10 cellular contexts compared by ENCODE assay signal in the genomic region with DNA sequence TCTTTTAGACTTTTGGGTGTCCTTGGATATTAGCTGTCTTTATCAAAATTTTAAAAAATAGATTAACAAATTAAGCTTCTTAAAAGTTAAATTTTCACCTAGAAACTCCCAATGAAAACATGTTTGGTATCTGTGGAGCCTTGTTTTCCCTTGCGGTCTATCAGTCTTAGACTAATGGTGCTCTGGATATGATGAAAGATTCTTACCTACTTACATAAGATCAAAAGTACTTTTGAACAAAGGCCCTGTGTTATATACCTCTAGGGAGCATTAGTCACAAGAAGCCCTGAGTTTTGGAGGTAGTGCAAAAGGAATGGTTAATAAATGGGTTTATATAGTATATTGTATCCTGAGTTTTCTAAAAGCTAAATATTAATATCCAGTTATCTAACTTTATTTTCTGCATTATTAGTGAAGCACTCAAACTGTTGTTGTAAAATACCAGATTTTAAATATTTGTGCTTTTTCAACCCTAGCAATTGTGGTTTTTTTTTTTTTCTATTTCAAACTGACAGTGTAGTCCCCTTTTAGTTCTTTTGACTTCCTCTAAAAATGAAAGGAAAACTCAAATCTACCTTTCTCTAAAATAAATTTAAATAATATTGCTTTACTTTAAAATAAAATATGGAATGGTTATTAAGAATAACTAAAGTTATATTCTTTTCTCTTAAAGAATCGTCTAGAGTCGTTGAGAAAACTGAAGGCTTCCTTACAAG. TPM values are rescaled to one million over a fixed set of nuclear protein-coding genes. Genes with fewer than 3 reads are reported as not detected.
DNase-seq lines count a peak whose midpoint lies in the region; ATAC-seq and TF ChIP-seq lines count a peak whose summit lies in the region.
"Had no signal": no experiment of that assay in that cellular context is flagged by ENCODE, and none has a peak within 500 bp of the region (broad histone marks: within the 10 kb centered on the region; RNA-seq: fewer than 3 reads in every experiment).

No MANE protein-coding gene starts in this region.

- H3K4me3 ChIP-seq in fibroblast of mammary gland (ENCODE audit: control insufficient read depth, low read depth, low read length) = no peak overlapping the region
- H3K4me3 ChIP-seq: sigmoid colon had no signal

- peaks cover 93% of the 10 kb centered on the region for H3K36me3 Mint-ChIP-seq in activated T-cell treated with anti-CD3 and anti-CD28 coated beads, Interleukin-2, amount 50 U/mL, for 24 hours (ENCODE audit: low read depth)
- H3K36me3 Mint-ChIP-seq in T-cell = peaks cover 3% of the 10 kb centered on the region

- H3K27ac Mint-ChIP-seq in activated T-cell treated with anti-CD3 and anti-CD28 coated beads, Interleukin-2, amount 50 U/mL, for 24 hours = peak overlapping the region; percentile 88
- H3K27ac Mint-ChIP-seq in T-cell = peak overlapping the region; percentile 94 to 96
- H3K27ac Mint-ChIP-seq in stimulated activated naive CD8-positive, alpha-beta T cell treated with anti-CD3 and anti-CD28 coated beads, Interleukin-15, amount 100 ng/mL, for 72 hours = peak overlapping the region; percentile 96 to 99

- POLR2A ChIA-PET in T-cell (lab: Charles Lee) = interaction anchor here (0.5 to 1.8 kb wide), 8 partner anchors 10 to 158 kb away, joined by 3 to 7 read pairs (median 3); no protein-coding TSS in a partner anchor

- H3K4me3 Mint-ChIP-seq in activated T-cell treated with anti-CD3 and anti-CD28 coated beads, Interleukin-2, amount 50 U/mL, for 24 hours = no peak overlapping the region
- peak overlapping the region; percentile 56 to 82 (median 65) for H3K4me3 Mint-ChIP-seq in T-cell
- H3K4me3 Mint-ChIP-seq in stimulated activated naive CD8-positive, alpha-beta T cell treated with anti-CD3 and anti-CD28 coated beads, Interleukin-15, amount 100 ng/mL, for 72 hours = peak overlapping the region; percentile 33 to 86

- no peak for TF ChIP-seq CTCF in fibroblast of mammary gland (conservative IDR thresholded peaks at IDR 0.05; ENCODE audit: control insufficient read depth, insufficient read depth, low read depth, low read length)

- DNase-seq in activated T-cell treated with anti-CD3 and anti-CD28 coated beads, Interleukin-2, amount 50 U/mL, for 24 hours = no peak
- DNase-seq in activated T-cell treated with anti-CD3 and anti-CD28 coated beads, Interleukin-2, amount 50 U/mL, for 48 hours = no peak
- no peak for DNase-seq in T-cell
- peak; percentile 23 for DNase-seq in fibroblast of mammary gland (ENCODE audit: low read depth)
- DNase-seq in stimulated activated naive CD8-positive, alpha-beta T cell treated with anti-CD3 and anti-CD28 coated beads, Interleukin-15, amount 100 ng/mL, for 72 hours = no peak
- DNase-seq in cerebellar cortex (ENCODE audit: low spot score) = no peak
- DNase-seq: activated gamma-delta T cell treated with Interleukin-2 at 50 U/mL for 16 hours, sigmoid colon had no signal

- H3K4me1 Mint-ChIP-seq in activated T-cell treated with anti-CD3 and anti-CD28 coated beads, Interleukin-2, amount 50 U/mL, for 24 hours (ENCODE audit: low read depth) = peaks cover 47% of the 10 kb centered on the region
- H3K4me1 Mint-ChIP-seq in T-cell = peaks cover 47 to 56% (median 50%) of the 10 kb centered on the region in 3 donors
- H3K4me1 Mint-ChIP-seq in stimulated activated naive CD8-positive, alpha-beta T cell treated with anti-CD3 and anti-CD28 coated beads, Interleukin-15, amount 100 ng/mL, for 72 hours = peaks cover 56% of the 10 kb centered on the region

- H3K27me3 Mint-ChIP-seq in activated T-cell treated with anti-CD3 and anti-CD28 coated beads, Interleukin-2, amount 50 U/mL, for 24 hours = no peaks in the 10 kb centered on the region
- H3K27me3 Mint-ChIP-seq in T-cell = no peaks in the 10 kb centered on the region
- H3K27me3 Mint-ChIP-seq in stimulated activated naive CD8-positive, alpha-beta T cell treated with anti-CD3 and anti-CD28 coated beads, Interleukin-15, amount 100 ng/mL, for 72 hours = no peaks in the 10 kb centered on the region

- no peaks in the 10 kb centered on the region for H3K9me3 Mint-ChIP-seq in activated T-cell treated with anti-CD3 and anti-CD28 coated beads, Interleukin-2, amount 50 U/mL, for 24 hours
- H3K9me3 Mint-ChIP-seq in T-cell = no peaks in the 10 kb centered on the region
- no peaks in the 10 kb centered on the region for H3K9me3 Mint-ChIP-seq in stimulated activated naive CD8-positive, alpha-beta T cell treated with anti-CD3 and anti-CD28 coated beads, Interleukin-15, amount 100 ng/mL, for 72 hours

- CTCF ChIA-PET in T-cell (lab: Charles Lee) = interaction anchor here (0.6 to 3.0 kb wide), 9 partner anchors 10 to 84 kb away, joined by 3 to 11 read pairs (median 4); a partner anchor contains a TSS

- ATAC-seq in T-cell (replicated peaks in 1 of 4) (peak; percentile 69 to 87 (median 82)), HG02623 (IDR thresholded peaks at IDR 0.05; ENCODE audit: unreplicated experiment) (no peak), GM21528 (IDR thresholded peaks at IDR 0.05; ENCODE audit: low FRiP score, unreplicated experiment) (no peak)
- ATAC-seq in stimulated activated naive CD8-positive, alpha-beta T cell treated with anti-CD3 and anti-CD28 coated beads, Interleukin-15, amount 100 ng/mL, for 72 hours = peak; percentile 96

RNA-seq across cellular contexts. Expression of a gene that starts 18.1 kb away (rescaled TPM):
- 1 to 10 TPM; 2.3 to 8.2 (median 3.3) TPM for total RNA-seq in T-cell

RNA-seq across cellular contexts. Expression of a gene that starts 18.2 kb away (rescaled TPM):
- 10 to 100 TPM; 15.1 to 27.7 (median 21.4) TPM for total RNA-seq in T-cell

Comparison
In these comparisons a context has a peak if more than half of its experiments do, and no peak if none do; other contexts are left out.
1. ATAC-seq: peak in T-cell (4 of 4) and stimulated activated naive CD8-positive, alpha-beta T cell treated with anti-CD3 and anti-CD28 coated beads, Interleukin-15, amount 100 ng/mL, for 72 hours (single experiment); none in HG02623 (single experiment) and GM21528 (single experiment).
2. Peak in every context shown above with its lines, with median percentiles within 50 percentile points of each other: H3K27ac Mint-ChIP-seq.